ENCODE assay signal across 1 cellular context in the genomic region with DNA sequence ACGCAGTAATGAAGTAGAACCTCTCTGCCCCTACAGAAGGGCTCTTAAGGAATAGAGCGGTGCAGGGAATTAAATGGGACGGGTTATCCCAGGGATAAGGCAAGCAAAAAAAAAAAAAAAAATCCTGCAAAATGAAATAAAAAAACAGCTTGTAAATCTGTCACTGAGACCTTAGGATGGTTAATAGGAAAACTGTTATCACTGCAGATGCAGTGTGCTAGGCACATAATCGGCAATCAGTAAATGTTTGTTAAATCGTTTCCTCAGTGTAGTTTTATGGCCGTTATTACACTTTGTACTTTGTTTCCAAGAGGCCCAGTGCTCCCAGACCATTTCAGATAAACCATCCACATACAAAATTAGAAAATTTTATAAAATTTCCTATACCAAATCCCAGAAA.
TF ChIP-seq lines count a peak whose summit lies in the region.

No MANE protein-coding gene starts in this region.

TF ChIP-seq in H1, 55 proteins besides CTCF, POLR2A, EP300 and RAD21:
- TF ChIP-seq ASH2L (IDR thresholded peaks at IDR 0.05; ENCODE audit: low read length): no peak
- TF ChIP-seq JUN (IDR thresholded peaks at IDR 0.05; ENCODE audit: low read depth, low read length): no peak
- no peak for TF ChIP-seq NRF1 (IDR thresholded peaks at IDR 0.05; ENCODE audit: low read depth, low read length)
- no peak for TF ChIP-seq SP4 (IDR thresholded peaks at IDR 0.05; ENCODE audit: low read length)
- TF ChIP-seq BACH1 (IDR thresholded peaks at IDR 0.05; ENCODE audit: low read length): no peak
- no peak for TF ChIP-seq HDAC2 (IDR thresholded peaks at IDR 0.05; ENCODE audit: borderline replicate concordance in 1 of 2, low read depth in 2 of 2, low read length in 2 of 2)
- no peak for TF ChIP-seq KDM1A (IDR thresholded peaks at IDR 0.05; ENCODE audit: borderline replicate concordance, low read length)
- no peak for TF ChIP-seq BCL11A (IDR thresholded peaks at IDR 0.05; ENCODE audit: low read depth in 2 of 2, low read length in 2 of 2)
- TF ChIP-seq YY1 (IDR thresholded peaks at IDR 0.05; ENCODE audit: low read depth, low read length): no peak
- TF ChIP-seq CHD1 (IDR thresholded peaks at IDR 0.05; ENCODE audit: low read depth, low read length): no peak
- no peak for TF ChIP-seq RFX5 (IDR thresholded peaks at IDR 0.05; ENCODE audit: borderline replicate concordance, low read depth, low read length)
- no peak for TF ChIP-seq CEBPB (IDR thresholded peaks at IDR 0.05; ENCODE audit: low read depth, low read length)
TF ChIP-seq in H1: peak in this region for 0.
